ENCODE assay signal across 16 cellular contexts in genomic region chr11:31799036-31799793, GRCh38. TPM values are rescaled to one million over a fixed set of nuclear protein-coding genes. Genes with fewer than 3 reads are reported as not detected.
DNase-seq lines count a peak whose midpoint lies in the region; ATAC-seq and TF ChIP-seq lines count a peak whose summit lies in the region.
"Had no signal": no experiment of that assay in that cellular context is flagged by ENCODE, and none has a peak within 500 bp of the region (broad histone marks: within the 10 kb centered on the region; RNA-seq: fewer than 3 reads in every experiment).

No MANE protein-coding gene starts in this region.

- peaks cover 2% of the 10 kb centered on the region for H3K36me3 Mint-ChIP-seq in endodermal cell (ENCODE audit: low read depth)
- H3K36me3 Mint-ChIP-seq in CD8-positive, alpha-beta T cell = no peaks in the 10 kb centered on the region

- no peak for TF ChIP-seq CTCF in IMR-90 (conservative IDR thresholded peaks at IDR 0.05; ENCODE audit: low read depth, low read length)
- TF ChIP-seq CTCF in endodermal cell (conservative IDR thresholded peaks at IDR 0.05) = no peak
- TF ChIP-seq CTCF in psoas muscle (IDR thresholded peaks at IDR 0.05) = no peak
- no peak for TF ChIP-seq CTCF in stomach (IDR thresholded peaks at IDR 0.05)
- no peak for TF ChIP-seq CTCF in CD8-positive, alpha-beta T cell (IDR thresholded peaks at IDR 0.05)

- H3K36me3 ChIP-seq in IMR-90 (ENCODE audit: control insufficient read depth, insufficient read depth, low read length) (no peaks in the 10 kb centered on the region), endodermal cell (ENCODE audit: control insufficient read depth, insufficient read depth, low read length) (peaks cover 48% of the 10 kb centered on the region), psoas muscle (ENCODE audit: insufficient read depth in 1 of 2, low read depth in 1 of 2) (no peaks in the 10 kb centered on the region), stomach (no peaks in the 10 kb centered on the region)
- H3K36me3 ChIP-seq in CD8-positive, alpha-beta T cell (ENCODE audit: insufficient read depth, low read length) = no peaks in the 10 kb centered on the region
- H3K36me3 ChIP-seq: adrenal gland, tibial nerve had no signal

- no peak overlapping the region for H3K18ac ChIP-seq in IMR-90 (ENCODE audit: low read depth, low read length)

- H3K9me3 ChIP-seq in IMR-90 (ENCODE audit: control insufficient read depth, insufficient read depth, low read length) (peaks cover 30% of the 10 kb centered on the region), endodermal cell (ENCODE audit: control insufficient read depth, low read length) (no peaks in the 10 kb centered on the region), psoas muscle (no peaks in the 10 kb centered on the region), stomach (peaks cover 0 to 4% (median under 1%) of the 10 kb centered on the region in 4 donors)
- peaks cover 13% of the 10 kb centered on the region for H3K9me3 ChIP-seq in CD8-positive, alpha-beta T cell (ENCODE audit: low read length)
- H3K9me3 ChIP-seq: adrenal gland, tibial nerve had no signal

- no peak overlapping the region for H4K8ac ChIP-seq in IMR-90 (ENCODE audit: low read depth in 2 of 2, low read length in 2 of 2)

- H3K4me1 Mint-ChIP-seq in endodermal cell = peaks cover 36% of the 10 kb centered on the region
- peaks cover 47% of the 10 kb centered on the region for H3K4me1 Mint-ChIP-seq in CD8-positive, alpha-beta T cell (ENCODE audit: low read depth)

- no peak overlapping the region for H3K14ac ChIP-seq in IMR-90 (replicated peaks; ENCODE audit: low read depth, low read length)

- 3% methylated on average over 32 of the region's 59 CpGs; no CpG with 5 or more reads in 1 of the 2 experiments for WGBS in IMR-90 (ENCODE audit: extremely low coverage in 2 of 2, insufficient read length in 1 of 2), 2 experiments
- 12% methylated on average over 29 to 59 of the region's 59 CpGs for WGBS in endodermal cell (ENCODE audit: insufficient coverage in 1 of 2, insufficient read length in 1 of 2), 2 experiments
- 2 to 3% (median 3%) methylated on average over 53 to 59 of the region's 59 CpGs for WGBS in psoas muscle, 3 donors
- WGBS in stomach, 5 donors = 4 to 12% (median 6%) methylated on average over 39 to 59 of the region's 59 CpGs

- 0 out of 2 replicates have a peak overlapping the region, but pooled peaks have one; percentile 22 for H3K4me2 ChIP-seq in IMR-90 (ENCODE audit: low read depth, low read length)

- H3K23ac ChIP-seq in IMR-90 (ENCODE audit: low read depth, low read length) = 0 out of 2 replicates have a peak overlapping the region, but pooled peaks have one; percentile 7

- in situ Hi-C loops in IMR-90 (cut with MboI; ENCODE audit: low sequenced_read_pairs) = no loop called here

- peaks cover 99% of the 10 kb centered on the region for H3K27me3 Mint-ChIP-seq in endodermal cell (ENCODE audit: insufficient read depth)
- H3K27me3 Mint-ChIP-seq in CD8-positive, alpha-beta T cell (ENCODE audit: low read depth) = peaks cover 74% of the 10 kb centered on the region

- H3K4me3 Mint-ChIP-seq in endodermal cell = peak overlapping the region; percentile 46
- no peak overlapping the region for H3K4me3 Mint-ChIP-seq in CD8-positive, alpha-beta T cell

- no peak for TF ChIP-seq RAD21 in IMR-90 (IDR thresholded peaks at IDR 0.05; ENCODE audit: low read length)

- DNase-seq in IMR-90 = no peak
- DNase-seq in endodermal cell = peak; percentile 55
- no peak for DNase-seq in psoas muscle
- no peak for DNase-seq in stomach
- no peak for DNase-seq in CD8-positive, alpha-beta T cell
- no peak for DNase-seq in NCI-H187 (lab: John Stamatoyannopoulos, UW)
- DNase-seq: activated CD4-positive, alpha-beta T cell treated with anti-CD3 and anti-CD28 coated beads, Interleukin-2, amount 50 U/mL, for 1 hour; adrenal gland; GOT3; kidney; stimulated activated CD4-positive, alpha-beta T cell treated with anti-CD3 and anti-CD28 coated beads, Interleukin-4, amount 100 ng/mL, for 24 hours had no signal

- ATAC-seq in GM18511 (IDR thresholded peaks at IDR 0.05; ENCODE audit: unreplicated experiment) = peak; percentile 13
- ATAC-seq in IMR-90 (ENCODE audit: low read depth) = no peak; the same call in 1 of the 2 replicates
- ATAC-seq in psoas muscle = peak in 2 of 4 donors; percentile 21 to 24
- ATAC-seq in CD8-positive, alpha-beta T cell = no peak
- ATAC-seq in HG03342 (IDR thresholded peaks at IDR 0.05; ENCODE audit: unreplicated experiment) = no peak

- CTCF ChIA-PET in IMR-90 (lab: Yijun Ruan, JAX) = no interaction called here
- CTCF ChIA-PET in CD8-positive, alpha-beta T cell (lab: Charles Lee) = no interaction called here

- no peaks in the 10 kb centered on the region for H3K9me3 Mint-ChIP-seq in endodermal cell
- peaks cover 6% of the 10 kb centered on the region for H3K9me3 Mint-ChIP-seq in CD8-positive, alpha-beta T cell

- H3K4me1 ChIP-seq in IMR-90 (ENCODE audit: control insufficient read depth, insufficient read depth, low read length) (peaks cover 3% of the 10 kb centered on the region; the same call in 1 of the 2 replicates), endodermal cell (ENCODE audit: control insufficient read depth, insufficient read depth, low read length) (peaks cover 14% of the 10 kb centered on the region), psoas muscle (peaks cover 21% of the 10 kb centered on the region), stomach (peaks cover 11 to 34% (median 24%) of the 10 kb centered on the region in 4 donors)
- peaks cover 31% of the 10 kb centered on the region for H3K4me1 ChIP-seq in CD8-positive, alpha-beta T cell (ENCODE audit: insufficient read depth, low read length)

- no peak overlapping the region for H2BK15ac ChIP-seq in IMR-90 (ENCODE audit: low read depth, low read length)

- no peaks in the 10 kb centered on the region for H3K79me1 ChIP-seq in IMR-90 (ENCODE audit: low read depth in 1 of 2, low read length in 2 of 2)

- H3K9ac ChIP-seq in IMR-90 (ENCODE audit: low read depth, low read length) = no peak overlapping the region
- no peak overlapping the region for H3K9ac ChIP-seq in endodermal cell (ENCODE audit: extremely low read depth, low read length, poor library complexity, severe bottlenecking)

- H3K4me3 ChIP-seq in IMR-90 (ENCODE audit: insufficient read depth, low read depth, low read length) (no peak overlapping the region), endodermal cell (ENCODE audit: low read length) (peak overlapping the region; percentile 59), psoas muscle (peak overlapping the region; percentile 54), stomach (peak overlapping the region in 2 of 4 donors; percentile 8 to 29)
- no peak overlapping the region for H3K4me3 ChIP-seq in CD8-positive, alpha-beta T cell (ENCODE audit: low read depth, low read length)
- H3K4me3 ChIP-seq: SK-N-MC had no signal

- no peak for TF ChIP-seq EP300 in stomach (IDR thresholded peaks at IDR 0.05)

- POLR2A ChIA-PET in IMR-90 (lab: Charles Lee; ENCODE audit: unreplicated experiment) = no interaction called here
- POLR2A ChIA-PET in CD8-positive, alpha-beta T cell (lab: Charles Lee) = no interaction called here

- peaks cover 4% of the 10 kb centered on the region; the same call in 1 of the 2 replicates for H3K9me1 ChIP-seq in IMR-90 (ENCODE audit: insufficient read depth, low read length)

- H2AFZ ChIP-seq in IMR-90 (replicated peaks; ENCODE audit: low read length, poor library complexity) = no peak overlapping the region

- no peak overlapping the region for H4K91ac ChIP-seq in IMR-90 (ENCODE audit: insufficient read depth, low read depth, low read length)

- H3K56ac ChIP-seq in IMR-90 (ENCODE audit: extremely low read depth, insufficient read depth, low read length) = no peak overlapping the region

- H3K4ac ChIP-seq in IMR-90 (ENCODE audit: low read depth, low read length) = no peak overlapping the region

- no peaks in the 10 kb centered on the region; the same call in 1 of the 2 replicates for H4K20me1 ChIP-seq in IMR-90 (ENCODE audit: insufficient read depth, low read length)

- intact Hi-C loops in IMR-90 (cut with micrococcal nuclease) (loop anchor here (10.0 kb wide), 1 partner anchor 304 kb away; no protein-coding TSS in a partner anchor), psoas muscle (cut with DNase I) (loop anchor here in 1 of 2 donors (10.0 kb wide), 1 partner anchor 154 kb away; no protein-coding TSS in a partner anchor), stomach (cut with DNase I; ENCODE audit: low total_unique reads) (no loop called here)
- intact Hi-C loops in CD8-positive, alpha-beta T cell (cut with DNase I, micrococcal nuclease) = no loop called here

- no TSS peak for BruUV-seq in IMR-90 (replicated peaks; lab: Mats Ljungman, UMichigan)

- no peak overlapping the region for H2AK5ac ChIP-seq in IMR-90 (ENCODE audit: low read depth, low read length)

- H2BK20ac ChIP-seq in IMR-90 (ENCODE audit: low read depth, low read length) = no peak overlapping the region

- H3K27me3 ChIP-seq in IMR-90 (ENCODE audit: control insufficient read depth, insufficient read depth, low read length) (peaks cover 86% of the 10 kb centered on the region), endodermal cell (ENCODE audit: control insufficient read depth, insufficient read depth, low read length, poor library complexity, severe bottlenecking) (peaks cover 100% of the 10 kb centered on the region), psoas muscle (ENCODE audit: insufficient read depth in 3 of 3, low read length in 2 of 3) (peaks cover 0 to 87% (median 54%) of the 10 kb centered on the region in 3 donors), stomach (peaks cover 46 to 88% (median 86%) of the 10 kb centered on the region in 3 donors)
- H3K27me3 ChIP-seq in CD8-positive, alpha-beta T cell (ENCODE audit: insufficient read depth, low read length) = peaks cover 55% of the 10 kb centered on the region

- H3K27ac Mint-ChIP-seq in endodermal cell = no peak overlapping the region
- no peak overlapping the region for H3K27ac Mint-ChIP-seq in CD8-positive, alpha-beta T cell

- H2BK5ac ChIP-seq in IMR-90 (ENCODE audit: low read depth, low read length, poor library complexity, severe bottlenecking) = no peak overlapping the region

- H2BK120ac ChIP-seq in IMR-90 (ENCODE audit: low read depth, low read length) = no peak overlapping the region

- dilution Hi-C loops in IMR-90 (cut with HindIII; ENCODE audit: low sequenced_read_pairs, unreplicated experiment) = no loop called here

- no peak overlapping the region for H2AK9ac ChIP-seq in IMR-90 (replicated peaks; ENCODE audit: low read depth, low read length, poor library complexity)

- TF ChIP-seq POLR2A in IMR-90 (IDR thresholded peaks at IDR 0.05; ENCODE audit: low read depth, low read length) (no peak), stomach (IDR thresholded peaks at IDR 0.05) (no peak)

- no peak overlapping the region for H3K27ac ChIP-seq in IMR-90 (ENCODE audit: insufficient read depth, low read length)
- no peak overlapping the region for H3K27ac ChIP-seq in endodermal cell (ENCODE audit: low read depth, low read length)
- H3K27ac ChIP-seq in psoas muscle = no peak overlapping the region
- no peak overlapping the region for H3K27ac ChIP-seq in stomach
- no peak overlapping the region for H3K27ac ChIP-seq in CD8-positive, alpha-beta T cell (ENCODE audit: low read depth, low read length)
- H3K27ac ChIP-seq: adrenal gland, SK-N-MC, tibial nerve had no signal

- no peak overlapping the region for H4K5ac ChIP-seq in IMR-90 (ENCODE audit: low read depth, low read length)

RNA-seq across cellular contexts. Expression of gene PAX6, which starts 11.9 kb away (rescaled TPM):
- total RNA-seq in IMR-90 (2012; rRNA removed) (not detected in 2 replicates), endodermal cell (1 to 10 TPM; 5.4 to 6.8 TPM), psoas muscle (under 1 TPM in 1 of 4 donors, not detected in 3; 0.75 TPM), stomach (10 to 100 TPM in 1 of 5 donors, 1 to 10 TPM in 1, under 1 TPM in 2, not detected in 1; 0.45 to 57.9 (median 4.8) TPM)
- polyA plus RNA-seq in IMR-90 (2012; rRNA removed) (not detected in 2 replicates), psoas muscle (not detected), stomach (1 to 10 TPM in 2 of 3 donors, under 1 TPM in 1; 0.03 to 5.3 (median 1.2) TPM)
- not detected in 2 replicates for polyA plus RNA-seq in IMR-90 (2012; cell fraction: cytosol; rRNA removed)
- polyA plus RNA-seq in IMR-90 (2012; cell fraction: nucleus; rRNA removed; ENCODE audit: low replicate concordance) = not detected in 2 replicates
- 37.3 TPM for polyA plus RNA-seq in endodermal cell (2013, experiment 1 of 2)
- polyA plus RNA-seq in endodermal cell (2013, experiment 2 of 2) = 27.0 TPM
- not detected for total RNA-seq in CD8-positive, alpha-beta T cell
- total RNA-seq: epithelial cell of proximal tubule, kidney, tibial nerve had no signal

Comparison
In these comparisons a context has a peak if more than half of its experiments do, and no peak if none do; other contexts are left out.
1. H3K4me3 ChIP-seq: peak in endodermal cell (single experiment) and psoas muscle (single experiment); none in IMR-90 (single experiment) and CD8-positive, alpha-beta T cell (single experiment).